Comparison of ENCODE assay signal across 9 cellular contexts in genomic region chr13:101258071-101258470, GRCh38.
A peak's percentile ranks its signal among the peaks of the same experiment; 100 is the strongest.
DNase-seq lines count a peak whose midpoint lies in the region; ATAC-seq lines count a peak whose summit lies in the region.
"Had no signal": no experiment of that assay in that cellular context is flagged by ENCODE, and none has a peak within 500 bp of the region (broad histone marks: within the 10 kb centered on the region; RNA-seq: fewer than 3 reads in every experiment).

No MANE protein-coding gene starts in this region.

- H3K23ac ChIP-seq in mesendoderm (ENCODE audit: low read length): no peak overlapping the region

- H3K79me2 ChIP-seq in mesendoderm (ENCODE audit: control insufficient read depth, insufficient read depth, low read length): no peaks in the 10 kb centered on the region

- no peak overlapping the region for H3K56ac ChIP-seq in mesendoderm (ENCODE audit: low read length)

- no peak overlapping the region for H3K4ac ChIP-seq in mesendoderm (ENCODE audit: low read depth, low read length)

- peak; percentile 54 for DNase-seq in activated T-cell treated with anti-CD3 and anti-CD28 coated beads for 48 hours (ENCODE audit: low read depth)
- no peak for DNase-seq in activated T-cell treated with anti-CD3 and anti-CD28 coated beads for 4 hours
- peak; percentile 61 for DNase-seq in NCI-H1436 (lab: John Stamatoyannopoulos, UW)
- DNase-seq in activated CD8-positive, alpha-beta memory T cell treated with anti-CD3 and anti-CD28 coated beads, Interleukin-2, amount 50 U/mL, for 4 hours: peak; percentile 17
- peak; percentile 86 for DNase-seq in mesendoderm
- DNase-seq in cardiac septum (ENCODE audit: low spot score): no peak
- no peak for DNase-seq in NCI-H1048 (lab: John Stamatoyannopoulos, UW)

- H4K5ac ChIP-seq in mesendoderm (ENCODE audit: low read length): no peak overlapping the region

- no peak overlapping the region for H3K9ac ChIP-seq in mesendoderm (ENCODE audit: low read length)

- H2BK120ac ChIP-seq in mesendoderm (ENCODE audit: low read depth, low read length): no peak overlapping the region

- H3K27me3 ChIP-seq in mesendoderm (ENCODE audit: insufficient read depth, low read length, poor library complexity): no peaks in the 10 kb centered on the region
- H3K27me3 ChIP-seq: dorsolateral prefrontal cortex had no signal

- H3K4me3 ChIP-seq in mesendoderm (ENCODE audit: low read length): no peak overlapping the region
- H3K4me3 ChIP-seq: dorsolateral prefrontal cortex had no signal

- no peak overlapping the region for H3K18ac ChIP-seq in mesendoderm (ENCODE audit: low read length)

- no peaks in the 10 kb centered on the region for H3K36me3 ChIP-seq in mesendoderm (ENCODE audit: control insufficient read depth, insufficient read depth, low read length)

- no CpG with 5 or more reads among the region's 11 CpGs for WGBS in mesendoderm (ENCODE audit: extremely low coverage, insufficient coverage, low lambda C conversion rate)

- H2AK5ac ChIP-seq in mesendoderm (ENCODE audit: low read length): no peak overlapping the region

- H3K4me1 ChIP-seq in mesendoderm (ENCODE audit: control insufficient read depth, low read depth, low read length): no peaks in the 10 kb centered on the region

- no peaks in the 10 kb centered on the region for H3K79me1 ChIP-seq in mesendoderm (ENCODE audit: low read length)

- ATAC-seq in HG02678 (IDR thresholded peaks at IDR 0.05; ENCODE audit: unreplicated experiment): peak; percentile 94

- no peak overlapping the region for H2BK15ac ChIP-seq in mesendoderm (replicated peaks; ENCODE audit: low read depth)

- intact Hi-C loops in cardiac septum (cut with DNase I): no loop called here

- H4K8ac ChIP-seq in mesendoderm (ENCODE audit: low read depth, low read length): no peak overlapping the region

- H3K27ac ChIP-seq in mesendoderm (ENCODE audit: low read depth, low read length): peak overlapping the region; percentile 8
- H3K27ac ChIP-seq: dorsolateral prefrontal cortex had no signal

- no peak overlapping the region for H2BK5ac ChIP-seq in mesendoderm (ENCODE audit: low read length)

- H3K4me2 ChIP-seq in mesendoderm (ENCODE audit: low read length): no peak overlapping the region

Comparison
In these comparisons a context has a peak if more than half of its experiments do, and no peak if none do; other contexts are left out.
1. DNase-seq: peak in activated T-cell treated with anti-CD3 and anti-CD28 coated beads for 48 hours (single experiment), NCI-H1436 (single experiment), activated CD8-positive, alpha-beta memory T cell treated with anti-CD3 and anti-CD28 coated beads, Interleukin-2, amount 50 U/mL, for 4 hours (single experiment) and mesendoderm (single experiment); none in activated T-cell treated with anti-CD3 and anti-CD28 coated beads for 4 hours (single experiment), cardiac septum (single experiment) and NCI-H1048 (single experiment).